ENCODE assay signal across 1 cellular context in genomic region chr1:172531412-172531811, GRCh38.
TF ChIP-seq lines count a peak whose summit lies in the region.

No MANE protein-coding gene starts in this region.

TF ChIP-seq in HepG2, 621 proteins besides CTCF, POLR2A, EP300 and RAD21 (continued from another document):
- TF ChIP-seq HNF4G (IDR thresholded peaks at IDR 0.05; ENCODE audit: borderline replicate concordance, low read depth, low read length), result no peak
- TF ChIP-seq HNF4G (CRISPR knock-in tag; IDR thresholded peaks at IDR 0.05; ENCODE audit: borderline replicate concordance, low read depth), result no peak
- no peak for TF ChIP-seq RFX5 (IDR thresholded peaks at IDR 0.05; ENCODE audit: low read depth, low read length)
- no peak for TF ChIP-seq ZNF749 (CRISPR knock-in tag; IDR thresholded peaks at IDR 0.05; ENCODE audit: borderline replicate concordance)
- TF ChIP-seq ZSCAN5A (CRISPR knock-in tag; IDR thresholded peaks at IDR 0.05; ENCODE audit: borderline replicate concordance), result no peak
- no peak for TF ChIP-seq SRY (CRISPR knock-in tag; IDR thresholded peaks at IDR 0.05)
- TF ChIP-seq NFAT5 (CRISPR knock-in tag; IDR thresholded peaks at IDR 0.05), result no peak
- TF ChIP-seq FOXP1 (IDR thresholded peaks at IDR 0.05), result no peak
- no peak for TF ChIP-seq FOXP1 (CRISPR knock-in tag; IDR thresholded peaks at IDR 0.05)
- TF ChIP-seq ZNF317 (CRISPR knock-in tag; IDR thresholded peaks at IDR 0.05), result no peak
- TF ChIP-seq ARNT (IDR thresholded peaks at IDR 0.05), result no peak
- no peak for TF ChIP-seq SMC3 (IDR thresholded peaks at IDR 0.05; ENCODE audit: low read length)
- TF ChIP-seq EZH2 (conservative IDR thresholded peaks at IDR 0.05; ENCODE audit: low read depth, low read length), result no peak
- no peak for TF ChIP-seq ZBTB44 (CRISPR knock-in tag; IDR thresholded peaks at IDR 0.05)
